8 cellular contexts compared by ENCODE assay signal in genomic region chr14:75282548-75283161, GRCh38. TPM values are rescaled to one million over a fixed set of nuclear protein-coding genes. Genes with fewer than 3 reads are reported as not detected.
A peak's percentile ranks its signal among the peaks of the same experiment; 100 is the strongest.
DNase-seq lines count a peak whose midpoint lies in the region; ATAC-seq, FAIRE-seq and TF ChIP-seq lines count a peak whose summit lies in the region.
"Not testable (repeated sequence)": the region's sequence is repeated elsewhere in the genome, so short reads cannot be mapped to it uniquely, and the experiment has no call there.

No MANE protein-coding gene starts in this region.

- 0 out of 2 replicates have a peak, but pooled peaks cover 12% of the 10 kb centered on the region for H3K36me3 ChIP-seq in GM23338 (ENCODE audit: insufficient read depth)
- peaks cover 32% of the 10 kb centered on the region for H3K36me3 ChIP-seq in mucosa of stomach (ENCODE audit: control insufficient read depth, insufficient read depth, low read length)
- H3K36me3 ChIP-seq in small intestine (ENCODE audit: control insufficient read depth in 2 of 2, insufficient read depth in 2 of 2, low read length in 2 of 2), result peaks cover 4 to 15% of the 10 kb centered on the region in 2 donors

- H3K27me3 Mint-ChIP-seq in GM23338 (ENCODE audit: insufficient read depth, low read depth, poor library complexity), result peaks cover 46% of the 10 kb centered on the region
- peaks cover 25% of the 10 kb centered on the region for H3K27me3 Mint-ChIP-seq in T-helper 17 cell

- 0 out of 2 replicates have a peak overlapping the region, but pooled peaks have one; percentile 60 for H3K27ac Mint-ChIP-seq in GM23338
- peak overlapping the region; percentile 98 for H3K27ac Mint-ChIP-seq in T-helper 17 cell

- not testable (repeated sequence) for H4K20me1 ChIP-seq in GM23338 (replicated peaks; ENCODE audit: insufficient read depth)

- peaks cover 18% of the 10 kb centered on the region for H3K79me2 ChIP-seq in GM23338 (replicated peaks; ENCODE audit: insufficient read depth)

- H3K4me3 Mint-ChIP-seq in GM23338 (peak overlapping the region; percentile 13; the same call in 1 of the 3 replicates), T-helper 17 cell (peak overlapping the region; percentile 91)

- H3K27ac ChIP-seq in 22Rv1 (peak overlapping the region; percentile 59), small intestine (ENCODE audit: low read depth in 1 of 2, low read length in 1 of 2) (peak overlapping the region; percentile 73 to 88)
- H3K27ac ChIP-seq in GM23338 (ENCODE audit: low read depth), result not testable (repeated sequence)

- FAIRE-seq in small intestine (lab: Jason Lieb, UNC), result not testable (repeated sequence)

- intact Hi-C loops in left cardiac atrium (cut with DNase I), result not testable (repeated sequence)

- H3K9ac ChIP-seq in mucosa of stomach (ENCODE audit: low read length), result peak overlapping the region; percentile 98

- not testable (repeated sequence) for TF ChIP-seq CTCF in 22Rv1 (IDR thresholded peaks at IDR 0.05); GM23338 (conservative IDR thresholded peaks at IDR 0.05; ENCODE audit: low read depth in 2 of 2)

- not testable (repeated sequence) for H3K9me3 Mint-ChIP-seq in GM23338

- not testable (repeated sequence) for H3K9me2 ChIP-seq in GM23338 (ENCODE audit: insufficient read depth)

- 68 to 85% (median 75%) methylated on average over 18 of the region's 18 CpGs for WGBS in small intestine, 3 donors

- H3K9me3 ChIP-seq in T-helper 17 cell (ENCODE audit: control insufficient read depth, low read length, poor library complexity, severe bottlenecking); mucosa of stomach (ENCODE audit: control insufficient read depth, low read length); small intestine (ENCODE audit: control insufficient read depth, low read depth): not testable (repeated sequence)

- peaks cover 13% of the 10 kb centered on the region for H3K27me3 ChIP-seq in GM23338 (ENCODE audit: insufficient read depth)
- not testable (repeated sequence) for H3K27me3 ChIP-seq in mucosa of stomach (ENCODE audit: control insufficient read depth, insufficient read depth, low read length); small intestine (ENCODE audit: control insufficient read depth in 2 of 2, insufficient read depth in 2 of 2, low read length in 2 of 2)

- peaks cover 31% of the 10 kb centered on the region for H3F3A ChIP-seq in GM23338 (replicated peaks; ENCODE audit: low read depth)

- DNase-seq in GM23338 (ENCODE audit: low spot score) (peak; percentile 20), T-helper 17 cell (peak; percentile 47 to 63 (median 53)), astrocyte of the hippocampus (ENCODE audit: low read depth, low spot score) (peak; percentile 69), left cardiac atrium (peak; percentile 50)
- DNase-seq in effector CD8-positive, alpha-beta T cell (lab: John Stamatoyannopoulos, UW), result peak; percentile 66
- not testable (repeated sequence) for DNase-seq in small intestine

- not testable (repeated sequence) for H3K4me3 ChIP-seq in GM23338; mucosa of stomach (ENCODE audit: low read length)
- peak overlapping the region in 1 of 2 donors; percentile 30 for H3K4me3 ChIP-seq in small intestine (ENCODE audit: low read depth in 1 of 2, low read length in 2 of 2)

- H3K4me1 Mint-ChIP-seq in GM23338, result peaks cover 42% of the 10 kb centered on the region
- peaks cover 43% of the 10 kb centered on the region for H3K4me1 Mint-ChIP-seq in T-helper 17 cell

- H3K4me1 ChIP-seq in GM23338 (ENCODE audit: insufficient read depth) (peaks cover 39% of the 10 kb centered on the region), mucosa of stomach (ENCODE audit: control insufficient read depth, insufficient read depth, low read length) (peaks cover 28% of the 10 kb centered on the region)
- not testable (repeated sequence) for H3K4me1 ChIP-seq in small intestine (ENCODE audit: control insufficient read depth in 2 of 2, insufficient read depth in 1 of 2, low read depth in 1 of 2, low read length in 1 of 2)

- not testable (repeated sequence) for ATAC-seq in GM23338, left cardiac atrium
- peak; percentile 1 for ATAC-seq in T-helper 17 cell

- 0 out of 2 replicates have a peak overlapping the region, but pooled peaks have one; percentile 49 for H3K4me2 ChIP-seq in GM23338

- H3K36me3 Mint-ChIP-seq in GM23338 (ENCODE audit: low read depth) (peaks cover 31% of the 10 kb centered on the region), T-helper 17 cell (ENCODE audit: low read depth) (peaks cover 19% of the 10 kb centered on the region)

- H2AFZ ChIP-seq in GM23338, result not testable (repeated sequence)

RNA-seq across cellular contexts. Expression of gene FOS, which starts 4.0 kb away (rescaled TPM):
- total RNA-seq in GM23338 (2014; rRNA removed; shearing (Covaris generic)), result 39.7 and 47.3 TPM in 2 replicates
- polyA plus RNA-seq in GM23338 (2016; fragmentation: Nextera tagmentation; extraction: Ambion mirVana), result 48.6 and 54.8 TPM in 2 replicates
- total RNA-seq in T-helper 17 cell, result 1,000 to 10,000 TPM; 2,179 to 4,074 TPM
- total RNA-seq in left cardiac atrium, result 100 to 1,000 TPM in 1 of 2 donors, 10 to 100 TPM in 1; 69.4 to 160 TPM
- 100 to 1,000 TPM in 2 of 3 donors, 10 to 100 TPM in 1; 71.6 to 344 (median 136) TPM for polyA plus RNA-seq in small intestine

Comparison
In these comparisons a context has a peak if more than half of its experiments do, and no peak if none do; other contexts are left out.
1. RNA of gene FOS, which starts 4.0 kb away (total RNA-seq): 2,179 to 4,074 TPM in T-helper 17 cell; 69.4 to 160 TPM in left cardiac atrium and 39.7 to 47.3 TPM in GM23338; every median in the first group is over 10 times any median in the second.